Comparison of ENCODE assay signal across 8 cellular contexts in the genomic region with DNA sequence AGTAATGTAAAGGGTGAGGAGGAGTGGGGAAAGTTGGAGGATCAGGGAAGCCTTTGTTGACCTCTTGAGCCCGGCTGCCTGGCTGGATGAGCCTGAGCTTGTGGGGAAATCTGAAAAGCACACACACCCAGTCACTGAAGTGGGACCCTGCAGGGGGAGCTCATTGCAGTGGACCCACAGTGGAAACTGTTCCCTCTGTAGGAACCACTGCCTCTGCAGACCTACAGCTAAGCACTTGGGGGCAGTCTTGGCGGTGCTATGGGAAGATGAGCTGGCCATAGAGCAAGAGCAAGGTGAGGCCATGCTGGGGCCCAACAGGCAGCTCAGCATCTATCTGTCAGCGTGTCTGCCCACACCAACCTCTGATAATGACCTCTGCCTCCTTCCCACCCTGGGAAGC.
A peak's percentile ranks its signal among the peaks of the same experiment; 100 is the strongest.
DNase-seq lines count a peak whose midpoint lies in the region; ATAC-seq and TF ChIP-seq lines count a peak whose summit lies in the region.

No MANE protein-coding gene starts in this region.

- peak; percentile 28 to 35 for ATAC-seq in lower lobe of right lung
- ATAC-seq in GM19463 (IDR thresholded peaks at IDR 0.05; ENCODE audit: unreplicated experiment) = no peak
- no peak for ATAC-seq in gastrocnemius medialis

- H3K27ac ChIP-seq in lower lobe of right lung = no peak overlapping the region
- H3K27ac ChIP-seq in gastrocnemius medialis = no peak overlapping the region

- TF ChIP-seq POLR2A in gastrocnemius medialis (IDR thresholded peaks at IDR 0.05) = no peak

- H3K9me3 ChIP-seq in lower lobe of right lung (no peaks in the 10 kb centered on the region), gastrocnemius medialis (no peaks in the 10 kb centered on the region)

- in situ Hi-C loops in astrocyte of the cerebellum (cut with HindIII; ENCODE audit: low sequenced_read_pairs) (no loop called here), gastrocnemius medialis (cut with MboI; ENCODE audit: low sequenced_read_pairs in 4 of 4) (no loop called here)

- H3K4me1 ChIP-seq in lower lobe of right lung = no peaks in the 10 kb centered on the region
- no peaks in the 10 kb centered on the region for H3K4me1 ChIP-seq in gastrocnemius medialis

- DNase-seq in GM04504 (ENCODE audit: low read depth) (peak; percentile 26), RKO (ENCODE audit: low spot score) (peak; percentile 16), astrocyte of the cerebellum (ENCODE audit: low read depth) (peak; percentile 48), lower lobe of right lung (no peak), NCI-H510A treated with DMSO at 0.1 percent for 48 hours (lab: John Stamatoyannopoulos, UW) (no peak), GDM1 (lab: John Stamatoyannopoulos, UW) (no peak), gastrocnemius medialis (no peak)

- TF ChIP-seq CTCF in astrocyte of the cerebellum (IDR thresholded peaks at IDR 0.05; ENCODE audit: low read depth, low read length, missing control alignments) = peak; percentile 79
- TF ChIP-seq CTCF in lower lobe of right lung (IDR thresholded peaks at IDR 0.05) = peak; percentile 27
- TF ChIP-seq CTCF in gastrocnemius medialis (IDR thresholded peaks at IDR 0.05 in 4 of 5, conservative IDR thresholded peaks at IDR 0.05 in 1 of 5) = peak in 1 of 5 experiments; percentile 9

- intact Hi-C loops in lower lobe of right lung (cut with DNase I) = no loop called here
- intact Hi-C loops in gastrocnemius medialis (cut with DNase I; ENCODE audit: low total_unique reads) = no loop called here

- H3K36me3 ChIP-seq in lower lobe of right lung (no peaks in the 10 kb centered on the region), gastrocnemius medialis (no peaks in the 10 kb centered on the region)

- no peak overlapping the region for H3K4me3 ChIP-seq in astrocyte of the cerebellum (ENCODE audit: low read depth, low read length)
- no peak overlapping the region for H3K4me3 ChIP-seq in lower lobe of right lung
- no peak overlapping the region for H3K4me3 ChIP-seq in gastrocnemius medialis

- H3K27me3 ChIP-seq in lower lobe of right lung (ENCODE audit: low read depth) = no peaks in the 10 kb centered on the region
- no peaks in the 10 kb centered on the region for H3K27me3 ChIP-seq in gastrocnemius medialis

Comparison
In these comparisons a context has a peak if more than half of its experiments do, and no peak if none do; other contexts are left out.
1. DNase-seq: peak in GM04504 (single experiment), RKO (single experiment) and astrocyte of the cerebellum (single experiment); none in lower lobe of right lung (single experiment), NCI-H510A treated with DMSO at 0.1 percent for 48 hours (single experiment), GDM1 (single experiment) and gastrocnemius medialis (0 of 2).
2. ATAC-seq: peak in lower lobe of right lung (2 of 2); none in GM19463 (single experiment) and gastrocnemius medialis (0 of 2).